ENCODE assay signal across 8 cellular contexts in genomic region chr1:84077476-84078107, GRCh38.
A peak's percentile ranks its signal among the peaks of the same experiment; 100 is the strongest.
DNase-seq lines count a peak whose midpoint lies in the region; ATAC-seq, FAIRE-seq and TF ChIP-seq lines count a peak whose summit lies in the region.

No MANE protein-coding gene starts in this region.

- 0 to 1% methylated on average over 9 to 26 of the region's 71 CpGs for WGBS in esophagus squamous epithelium, 2 donors

- H3K4me3 Mint-ChIP-seq in naive B cell, result peak overlapping the region; percentile 88 to 96 (median 91)
- H3K4me3 Mint-ChIP-seq in stimulated activated memory B cell treated with anti-CD40 and anti-IgM and Interleukin-4, amounts not matched to agents 10 μg/mL and 1 μg/mL and 100 μg/mL, for 72 hours, result peak overlapping the region; percentile 87

- ATAC-seq in GM21381 (IDR thresholded peaks at IDR 0.05; ENCODE audit: unreplicated experiment) (peak; percentile 94), naive B cell (ENCODE audit: low read depth in 2 of 2) (peak; percentile 91)
- peak; percentile 98 for ATAC-seq in stimulated activated memory B cell treated with anti-CD40 and anti-IgM and Interleukin-4, amounts not matched to agents 10 μg/mL and 1 μg/mL and 100 μg/mL, for 72 hours

- H3K36me3 ChIP-seq in esophagus squamous epithelium, result no peaks in the 10 kb centered on the region

- no peak for FAIRE-seq in D721Med (lab: Jason Lieb, UNC)

- intact Hi-C loops in esophagus squamous epithelium (cut with DNase I), result no loop called here

- H3K36me3 Mint-ChIP-seq in naive B cell, result no peaks in the 10 kb centered on the region
- H3K36me3 Mint-ChIP-seq in stimulated activated memory B cell treated with anti-CD40 and anti-IgM and Interleukin-4, amounts not matched to agents 10 μg/mL and 1 μg/mL and 100 μg/mL, for 72 hours, result no peaks in the 10 kb centered on the region

- peaks cover 0 to 30% (median 0%) of the 10 kb centered on the region in 3 donors for H3K4me1 ChIP-seq in esophagus squamous epithelium

- no peaks in the 10 kb centered on the region for H3K27me3 Mint-ChIP-seq in naive B cell
- no peaks in the 10 kb centered on the region for H3K27me3 Mint-ChIP-seq in stimulated activated memory B cell treated with anti-CD40 and anti-IgM and Interleukin-4, amounts not matched to agents 10 μg/mL and 1 μg/mL and 100 μg/mL, for 72 hours

- peak in 2 of 4 donors; percentile 12 to 61 for TF ChIP-seq POLR2A in esophagus squamous epithelium (IDR thresholded peaks at IDR 0.05)

- no peaks in the 10 kb centered on the region for H3K9me3 ChIP-seq in esophagus squamous epithelium

- H3K4me1 Mint-ChIP-seq in naive B cell, result peaks cover 8 to 16% (median 12%) of the 10 kb centered on the region in 3 donors
- H3K4me1 Mint-ChIP-seq in stimulated activated memory B cell treated with anti-CD40 and anti-IgM and Interleukin-4, amounts not matched to agents 10 μg/mL and 1 μg/mL and 100 μg/mL, for 72 hours, result peaks cover 16% of the 10 kb centered on the region

- DNase-seq in D721Med (ENCODE audit: insufficient read length, low spot score) (peak; percentile 75), HUDEP-2 (lab: John Stamatoyannopoulos, UW; ENCODE audit: unreplicated experiment in 76 of 76) (peak in 70 of 76 experiments; percentile 3 to 75 (median 49)), OCI-M1 (lab: John Stamatoyannopoulos, UW) (peak; percentile 85), esophagus squamous epithelium (lab: John Stamatoyannopoulos, UW) (no peak), naive B cell (peak; percentile 81)
- peak; percentile 81 to 86 for DNase-seq in activated T-cell treated with anti-CD3 and anti-CD28 coated beads, Interleukin-2, amount 50 U/mL, for 48 hours

- no peak for TF ChIP-seq CTCF in D721Med (IDR thresholded peaks at IDR 0.05; ENCODE audit: insufficient read depth, missing control alignments)
- TF ChIP-seq CTCF in esophagus squamous epithelium (IDR thresholded peaks at IDR 0.05), result no peak

- peak overlapping the region; percentile 78 to 90 (median 82) for H3K4me3 ChIP-seq in esophagus squamous epithelium

- no peaks in the 10 kb centered on the region for H3K27me3 ChIP-seq in esophagus squamous epithelium

- H3K27ac ChIP-seq in esophagus squamous epithelium, result peak overlapping the region; percentile 79 to 93 (median 88)

- H3K27ac Mint-ChIP-seq in naive B cell, result peak overlapping the region in 5 of 6 donors; percentile 68 to 93 (median 82)
- H3K27ac Mint-ChIP-seq in stimulated activated memory B cell treated with anti-CD40 and anti-IgM and Interleukin-4, amounts not matched to agents 10 μg/mL and 1 μg/mL and 100 μg/mL, for 72 hours, result peak overlapping the region; percentile 87

- H3K9me3 Mint-ChIP-seq in naive B cell, result no peaks in the 10 kb centered on the region
- H3K9me3 Mint-ChIP-seq in stimulated activated memory B cell treated with anti-CD40 and anti-IgM and Interleukin-4, amounts not matched to agents 10 μg/mL and 1 μg/mL and 100 μg/mL, for 72 hours, result no peaks in the 10 kb centered on the region
